1 cellular context compared by ENCODE assay signal in genomic region chr6:93915961-93916360, GRCh38.
TF ChIP-seq lines count a peak whose summit lies in the region.

No MANE protein-coding gene starts in this region.

TF ChIP-seq in GM23338, 12 proteins besides CTCF, POLR2A, EP300 and RAD21 (continued from another document):
- TF ChIP-seq ZNF462 (CRISPR knock-in tag; IDR thresholded peaks at IDR 0.05) (no peak), ZNF331 (CRISPR knock-in tag; IDR thresholded peaks at IDR 0.05; ENCODE audit: low read depth) (no peak)
